2 cellular contexts compared by ENCODE assay signal in genomic region chr5:115243412-115243811, GRCh38.
TF ChIP-seq lines count a peak whose summit lies in the region.

No MANE protein-coding gene starts in this region.

TF ChIP-seq in SK-N-SH treated with all-trans-retinoic acid at 6 μM for 48 hours, 23 proteins besides CTCF, POLR2A, EP300 and RAD21:
- TF ChIP-seq, protein P1, sequence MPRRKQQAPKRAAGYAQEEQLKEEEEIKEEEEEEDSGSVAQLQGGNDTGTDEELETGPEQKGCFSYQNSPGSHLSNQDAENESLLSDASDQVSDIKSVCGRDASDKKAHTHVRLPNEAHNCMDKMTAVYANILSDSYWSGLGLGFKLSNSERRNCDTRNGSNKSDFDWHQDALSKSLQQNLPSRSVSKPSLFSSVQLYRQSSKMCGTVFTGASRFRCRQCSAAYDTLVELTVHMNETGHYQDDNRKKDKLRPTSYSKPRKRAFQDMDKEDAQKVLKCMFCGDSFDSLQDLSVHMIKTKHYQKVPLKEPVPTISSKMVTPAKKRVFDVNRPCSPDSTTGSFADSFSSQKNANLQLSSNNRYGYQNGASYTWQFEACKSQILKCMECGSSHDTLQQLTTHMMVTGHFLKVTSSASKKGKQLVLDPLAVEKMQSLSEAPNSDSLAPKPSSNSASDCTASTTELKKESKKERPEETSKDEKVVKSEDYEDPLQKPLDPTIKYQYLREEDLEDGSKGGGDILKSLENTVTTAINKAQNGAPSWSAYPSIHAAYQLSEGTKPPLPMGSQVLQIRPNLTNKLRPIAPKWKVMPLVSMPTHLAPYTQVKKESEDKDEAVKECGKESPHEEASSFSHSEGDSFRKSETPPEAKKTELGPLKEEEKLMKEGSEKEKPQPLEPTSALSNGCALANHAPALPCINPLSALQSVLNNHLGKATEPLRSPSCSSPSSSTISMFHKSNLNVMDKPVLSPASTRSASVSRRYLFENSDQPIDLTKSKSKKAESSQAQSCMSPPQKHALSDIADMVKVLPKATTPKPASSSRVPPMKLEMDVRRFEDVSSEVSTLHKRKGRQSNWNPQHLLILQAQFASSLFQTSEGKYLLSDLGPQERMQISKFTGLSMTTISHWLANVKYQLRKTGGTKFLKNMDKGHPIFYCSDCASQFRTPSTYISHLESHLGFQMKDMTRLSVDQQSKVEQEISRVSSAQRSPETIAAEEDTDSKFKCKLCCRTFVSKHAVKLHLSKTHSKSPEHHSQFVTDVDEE (CRISPR knock-in tag; IDR thresholded peaks at IDR 0.05) = no peak
- TF ChIP-seq RARB (CRISPR knock-in tag; IDR thresholded peaks at IDR 0.05) (no peak), OSR1 (CRISPR knock-in tag; IDR thresholded peaks at IDR 0.05) (no peak), PPARA (CRISPR knock-in tag; IDR thresholded peaks at IDR 0.05; ENCODE audit: borderline replicate concordance) (no peak), ZNF565 (CRISPR knock-in tag; conservative IDR thresholded peaks at IDR 0.05; ENCODE audit: low read depth) (no peak), ZFP30 (CRISPR knock-in tag; IDR thresholded peaks at IDR 0.05) (no peak), GLIS3 (CRISPR knock-in tag; IDR thresholded peaks at IDR 0.05) (no peak), ZFP3 (CRISPR knock-in tag; IDR thresholded peaks at IDR 0.05) (no peak), TOX (CRISPR knock-in tag; IDR thresholded peaks at IDR 0.05; ENCODE audit: borderline replicate concordance) (no peak), ZNF70 (CRISPR knock-in tag; IDR thresholded peaks at IDR 0.05) (no peak), ISL1 (CRISPR knock-in tag; IDR thresholded peaks at IDR 0.05) (no peak), SNAI2 (CRISPR knock-in tag; IDR thresholded peaks at IDR 0.05) (no peak)
- TF ChIP-seq, protein P2, sequence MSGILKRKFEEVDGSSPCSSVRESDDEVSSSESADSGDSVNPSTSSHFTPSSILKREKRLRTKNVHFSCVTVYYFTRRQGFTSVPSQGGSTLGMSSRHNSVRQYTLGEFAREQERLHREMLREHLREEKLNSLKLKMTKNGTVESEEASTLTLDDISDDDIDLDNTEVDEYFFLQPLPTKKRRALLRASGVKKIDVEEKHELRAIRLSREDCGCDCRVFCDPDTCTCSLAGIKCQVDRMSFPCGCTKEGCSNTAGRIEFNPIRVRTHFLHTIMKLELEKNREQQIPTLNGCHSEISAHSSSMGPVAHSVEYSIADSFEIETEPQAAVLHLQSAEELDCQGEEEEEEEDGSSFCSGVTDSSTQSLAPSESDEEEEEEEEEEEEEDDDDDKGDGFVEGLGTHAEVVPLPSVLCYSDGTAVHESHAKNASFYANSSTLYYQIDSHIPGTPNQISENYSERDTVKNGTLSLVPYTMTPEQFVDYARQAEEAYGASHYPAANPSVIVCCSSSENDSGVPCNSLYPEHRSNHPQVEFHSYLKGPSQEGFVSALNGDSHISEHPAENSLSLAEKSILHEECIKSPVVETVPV (CRISPR knock-in tag; IDR thresholded peaks at IDR 0.05) = no peak

TF ChIP-seq in SK-N-SH, 30 proteins besides CTCF, POLR2A, EP300 and RAD21 (continued from another document):
- TF ChIP-seq RCOR1 (IDR thresholded peaks at IDR 0.05; ENCODE audit: low read length) (no peak), RFX5 (IDR thresholded peaks at IDR 0.05; ENCODE audit: low read length) (no peak), POLR2AphosphoS5 (IDR thresholded peaks at IDR 0.05; ENCODE audit: low read depth, low read length) (no peak), MAX (IDR thresholded peaks at IDR 0.05; ENCODE audit: low read depth) (no peak), GABPA (IDR thresholded peaks at IDR 0.05; ENCODE audit: low read depth) (no peak), MXI1 (IDR thresholded peaks at IDR 0.05; ENCODE audit: low read depth, low read length) (no peak), NFIC (IDR thresholded peaks at IDR 0.05; ENCODE audit: borderline replicate concordance) (no peak), GATA2 (CRISPR knock-in tag; IDR thresholded peaks at IDR 0.05) (no peak), CHD2 (IDR thresholded peaks at IDR 0.05; ENCODE audit: low read length, partially characterized antibody) (no peak)
